ENCODE assay signal across 1 cellular context in the genomic region with DNA sequence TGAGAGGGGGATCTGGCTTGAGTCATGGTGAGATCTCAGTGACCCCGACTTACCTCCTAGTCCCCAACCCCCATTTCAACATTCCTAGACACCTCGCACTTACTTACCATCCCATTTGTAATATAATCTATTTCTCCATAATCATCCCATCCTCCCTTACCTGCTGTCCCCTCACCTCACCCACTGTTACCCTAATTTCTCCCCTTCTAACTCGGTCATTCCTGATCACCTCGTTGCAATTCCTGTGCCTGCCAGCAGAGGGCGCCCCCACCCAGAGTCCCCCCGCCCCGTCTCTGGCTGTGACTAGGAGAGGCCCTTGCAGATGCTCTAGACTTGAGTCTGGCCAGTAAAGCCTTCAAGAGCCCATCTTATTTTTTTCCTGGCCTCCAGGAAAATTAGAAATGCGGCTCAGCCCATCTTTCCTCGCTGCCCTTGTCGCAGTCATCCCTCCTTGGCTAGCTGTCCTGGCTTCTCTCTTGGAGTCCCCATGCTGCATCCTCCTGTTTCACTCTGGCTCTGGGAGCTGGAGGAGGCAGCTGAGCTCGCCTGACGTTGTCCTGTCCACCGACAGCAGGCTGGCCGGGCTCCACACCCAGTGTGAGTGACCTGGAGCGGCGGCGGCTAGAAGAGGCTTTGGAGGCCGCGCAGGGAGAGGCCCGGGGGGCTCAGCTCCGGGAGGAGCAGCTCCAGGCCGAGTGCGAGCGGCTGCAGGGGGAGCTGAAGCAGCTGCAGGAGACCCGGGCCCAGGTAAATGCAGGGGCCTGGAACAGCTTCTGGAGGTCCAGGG.
TF ChIP-seq lines count a peak whose summit lies in the region.

No MANE protein-coding gene starts in this region.

TF ChIP-seq in endothelial cell of umbilical vein, 7 proteins besides CTCF, POLR2A, EP300 and RAD21:
- TF ChIP-seq POLR2AphosphoS5 (IDR thresholded peaks at IDR 0.05; ENCODE audit: insufficient read depth, low read depth, low read length) (no peak), MAX (IDR thresholded peaks at IDR 0.05; ENCODE audit: insufficient read depth, insufficient read length) (no peak), EZH2 (IDR thresholded peaks at IDR 0.05; ENCODE audit: borderline replicate concordance, low read depth, low read length, severe bottlenecking) (no peak), GATA2 (IDR thresholded peaks at IDR 0.05; ENCODE audit: insufficient read depth, insufficient read length, low read depth, low read length) (no peak), MYC (IDR thresholded peaks at IDR 0.05; ENCODE audit: low read depth, low read length) (no peak), FOS (IDR thresholded peaks at IDR 0.05; ENCODE audit: borderline replicate concordance, insufficient read depth, low read length) (no peak), JUN (IDR thresholded peaks at IDR 0.05; ENCODE audit: borderline replicate concordance, insufficient read depth, insufficient read length, low read depth) (no peak)
TF ChIP-seq in endothelial cell of umbilical vein: peak in this region for 0.
